23 cellular contexts compared by ENCODE assay signal in the genomic region with DNA sequence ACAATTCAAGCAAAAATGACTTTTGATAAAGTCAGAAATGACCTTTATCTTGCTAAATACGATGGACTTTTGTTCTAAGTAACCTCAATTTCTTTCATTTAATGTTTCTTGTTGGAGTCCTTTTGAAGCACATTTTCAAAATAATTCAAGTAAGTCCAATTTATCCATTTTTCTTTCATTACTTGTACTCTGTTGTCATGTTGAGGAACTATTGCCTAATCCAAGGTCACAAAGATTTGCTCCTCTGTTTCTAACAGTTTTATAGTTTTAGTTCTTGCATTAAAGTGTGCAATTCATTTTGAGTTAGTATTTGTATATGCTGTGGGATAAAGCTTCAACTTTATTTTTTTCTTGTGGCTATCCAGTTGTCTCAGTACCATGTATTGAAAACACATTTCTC.
DNase-seq lines count a peak whose midpoint lies in the region; ATAC-seq, FAIRE-seq and TF ChIP-seq lines count a peak whose summit lies in the region.
"Had no signal": no experiment of that assay in that cellular context is flagged by ENCODE, and none has a peak within 500 bp of the region (broad histone marks: within the 10 kb centered on the region; RNA-seq: fewer than 3 reads in every experiment).

No MANE protein-coding gene starts in this region.

- no peaks in the 10 kb centered on the region for H3K9me2 ChIP-seq in hepatocyte (replicated peaks; ENCODE audit: insufficient read depth)

- no peak overlapping the region for H3K27ac Mint-ChIP-seq in neural progenitor cell
- H3K27ac Mint-ChIP-seq: CD14-positive monocyte; CD8-positive, alpha-beta T cell; HFFc6 had no signal

- no peak overlapping the region for H3K4me3 Mint-ChIP-seq in neural progenitor cell
- H3K4me3 Mint-ChIP-seq: CD14-positive monocyte; CD8-positive, alpha-beta T cell; HFFc6 had no signal

- H3K4me2 ChIP-seq in neural progenitor cell (no peak overlapping the region), hepatocyte (no peak overlapping the region)

- H3K27me3 Mint-ChIP-seq in neural progenitor cell (ENCODE audit: insufficient read depth, low read depth), result no peaks in the 10 kb centered on the region

- no peaks in the 10 kb centered on the region for H3K9me3 Mint-ChIP-seq in neural progenitor cell
- H3K9me3 Mint-ChIP-seq: CD8-positive, alpha-beta T cell; HFFc6 had no signal

- TF ChIP-seq POLR2A in H54 (IDR thresholded peaks at IDR 0.05; ENCODE audit: low read depth, low read length), result no peak

- 63% methylated on average over 1 of the region's 1 CpG for WGBS in hepatocyte (ENCODE audit: low lambda C conversion rate, missing lambda C conversion rate)

- DNase-seq in H54 (ENCODE audit: insufficient read length, low spot score) (no peak), fibroblast of peridontal ligament (ENCODE audit: extremely low read depth) (peak; percentile 25), neural progenitor cell (ENCODE audit: low spot score) (no peak), hepatocyte (ENCODE audit: low spot score) (no peak), NCI-H526 treated with DMSO at 0.1 percent for 48 hours (lab: John Stamatoyannopoulos, UW) (no peak), left ventricle myocardium superior (no peak), NCI-H510A treated with DMSO at 0.1 percent for 48 hours (lab: John Stamatoyannopoulos, UW) (no peak)
- DNase-seq: CD8-positive, alpha-beta T cell; COR-L47; DMS153; DMS79 treated with DMSO at 0.1 percent for 48 hours; EL; GOT3; HFFc6 had no signal

- TF ChIP-seq CTCF in neural progenitor cell (IDR thresholded peaks at IDR 0.05), result no peak
- no peak for TF ChIP-seq CTCF in hepatocyte (IDR thresholded peaks at IDR 0.05; ENCODE audit: poor library complexity)

- H3K79me2 ChIP-seq in neural progenitor cell (ENCODE audit: low read depth) (no peaks in the 10 kb centered on the region), hepatocyte (no peaks in the 10 kb centered on the region)

- H3K9ac ChIP-seq in neural progenitor cell, result no peak overlapping the region

- H3K36me3 ChIP-seq in neural progenitor cell, result no peaks in the 10 kb centered on the region
- no peaks in the 10 kb centered on the region for H3K36me3 ChIP-seq in hepatocyte (replicated peaks; ENCODE audit: insufficient read depth, low read depth)
- H3K36me3 ChIP-seq: HAP-1 had no signal

- FAIRE-seq in H54 (lab: Jason Lieb, UNC) (peak; percentile 23), colon (lab: Jason Lieb, UNC) (peak; percentile 31)
- FAIRE-seq: G401.6, GM12891, GM19239, HepG2, HTR-8/SVneo had no signal

- no peaks in the 10 kb centered on the region for H3K27me3 ChIP-seq in neural progenitor cell
- H3K27me3 ChIP-seq in hepatocyte, result no peaks in the 10 kb centered on the region

- no peaks in the 10 kb centered on the region for H4K20me1 ChIP-seq in neural progenitor cell (ENCODE audit: low read depth)
- H4K20me1 ChIP-seq in hepatocyte (ENCODE audit: insufficient read depth, poor library complexity, severe bottlenecking), result no peaks in the 10 kb centered on the region

- ATAC-seq in left ventricle myocardium superior, result no peak
- ATAC-seq: CD8-positive, alpha-beta T cell; HepG2 had no signal

- no peaks in the 10 kb centered on the region for H3K36me3 Mint-ChIP-seq in neural progenitor cell
- H3K36me3 Mint-ChIP-seq: CD14-positive monocyte; CD8-positive, alpha-beta T cell had no signal

- intact Hi-C loops in left ventricle myocardium superior (cut with micrococcal nuclease), result no loop called here

- no peak overlapping the region for H3K27ac ChIP-seq in neural progenitor cell
- no peak overlapping the region for H3K27ac ChIP-seq in hepatocyte
- H3K27ac ChIP-seq: 22Rv1 had no signal

- H3K4me1 Mint-ChIP-seq in neural progenitor cell, result no peaks in the 10 kb centered on the region
- H3K4me1 Mint-ChIP-seq: CD14-positive monocyte had no signal

- H3K4me1 ChIP-seq in neural progenitor cell (no peaks in the 10 kb centered on the region), hepatocyte (ENCODE audit: insufficient read depth) (no peaks in the 10 kb centered on the region)

- H3K4me3 ChIP-seq in neural progenitor cell, result no peak overlapping the region
- no peak overlapping the region for H3K4me3 ChIP-seq in hepatocyte
- H3K4me3 ChIP-seq: HAP-1 had no signal

- H2AFZ ChIP-seq in neural progenitor cell (replicated peaks) (peak overlapping the region; percentile 27), hepatocyte (no peak overlapping the region)

- H3K9me3 ChIP-seq in neural progenitor cell (ENCODE audit: low read depth) (no peaks in the 10 kb centered on the region), hepatocyte (ENCODE audit: low read depth) (no peaks in the 10 kb centered on the region)
- H3K9me3 ChIP-seq: HAP-1 had no signal

- no peaks in the 10 kb centered on the region for H3F3A ChIP-seq in neural progenitor cell (ENCODE audit: low read depth)
